30 cellular contexts compared by ENCODE assay signal in the genomic region with DNA sequence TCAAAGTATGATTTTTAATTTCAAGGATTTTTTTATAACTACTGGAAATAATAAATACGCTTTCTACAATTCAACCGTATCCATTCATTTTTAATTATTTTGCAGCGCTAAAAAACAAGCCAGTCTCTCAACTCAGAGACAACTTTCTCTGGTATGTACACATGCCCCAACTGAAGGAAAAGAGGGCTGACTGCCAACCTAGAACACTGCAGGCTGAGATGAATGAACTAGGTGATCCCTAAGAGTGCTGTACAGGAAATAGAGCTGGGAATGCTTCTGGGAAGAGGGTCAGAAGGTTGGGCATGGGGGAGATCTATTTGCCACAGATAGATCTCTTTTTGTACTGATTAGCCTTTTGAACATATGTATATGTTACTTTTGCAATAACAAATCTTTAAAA.
"Had no signal": no experiment of that assay in that cellular context is flagged by ENCODE, and none has a peak within 500 bp of the region (broad histone marks: within the 10 kb centered on the region; RNA-seq: fewer than 3 reads in every experiment).

No MANE protein-coding gene starts in this region.

- H3K4me3 ChIP-seq: gastrocnemius medialis, hepatocyte, lower lobe of right lung, mucosa of descending colon, pancreas, smooth muscle cell, suprapubic skin, vagina had no signal

- H3K4me1 Mint-ChIP-seq: memory B cell; mesothelial cell of epicardium; naive B cell; neural crest cell; stimulated activated naive CD8-positive, alpha-beta T cell treated with anti-CD3 and anti-CD28 coated beads, Interleukin-15, amount 100 ng/mL, for 72 hours had no signal

- H3K9me3 ChIP-seq: gastrocnemius medialis, mucosa of descending colon, neutrophil, pancreas, vagina had no signal

- DNase-seq: cortex of kidney; effector memory CD8-positive, alpha-beta T cell; gastrocnemius medialis; head of caudate nucleus; kidney glomerular epithelial cell; left colon; left ventricle myocardium superior; lower lobe of right lung; mucosa of descending colon; naive B cell; pancreas; retina; stimulated activated CD4-positive, alpha-beta T cell treated with anti-CD3 and anti-CD28 coated beads, Interleukin-12 subunit alpha, Interleukin-12 subunit beta, amount 100 ng/mL, for 4 hours; stimulated activated CD4-positive, alpha-beta T cell treated with anti-CD3 and anti-CD28 coated beads, Interleukin-1b, Interleukin-23, amount 100 ng/mL, for 48 hours; stimulated activated CD4-positive, alpha-beta T cell treated with anti-CD3 and anti-CD28 coated beads, Interleukin-4, amount 100 ng/mL, for 1 hour; stimulated activated CD8-positive, alpha-beta memory T cell treated with anti-CD3 and anti-CD28 coated beads, Interleukin-4, amount 100 ng/mL, for 48 hours; stimulated activated naive CD4-positive, alpha-beta T cell; stimulated activated naive CD8-positive, alpha-beta T cell treated with anti-CD3 and anti-CD28 coated beads, Interleukin-15, amount 100 ng/mL, for 72 hours; trophoblast cell had no signal

- H2AFZ ChIP-seq: hepatocyte had no signal

- H3K4me1 ChIP-seq: gastrocnemius medialis, lower lobe of right lung, pancreas, suprapubic skin, vagina had no signal

- H3K27ac Mint-ChIP-seq: effector memory CD8-positive, alpha-beta T cell; memory B cell; mesothelial cell of epicardium; naive B cell; natural killer cell treated with Interleukin-12 subunit alpha and Interleukin-12 subunit beta and Interleukin-15 and Interleukin-18, amount 100 ng/mL, for 72 hours; stimulated activated naive CD8-positive, alpha-beta T cell treated with anti-CD3 and anti-CD28 coated beads, Interleukin-15, amount 100 ng/mL, for 72 hours had no signal

- H3K79me2 ChIP-seq: hepatocyte had no signal

- H3K36me3 Mint-ChIP-seq: memory B cell, mesothelial cell of epicardium had no signal

- H3K27me3 ChIP-seq: gastrocnemius medialis, hepatocyte, neutrophil, pancreas, suprapubic skin, vagina had no signal

- H3K36me3 ChIP-seq: gastrocnemius medialis, lower lobe of right lung, neutrophil, pancreas, suprapubic skin, vagina had no signal

- H3K27me3 Mint-ChIP-seq: effector memory CD8-positive, alpha-beta T cell; memory B cell; naive B cell; natural killer cell treated with Interleukin-12 subunit alpha and Interleukin-12 subunit beta and Interleukin-15 and Interleukin-18, amount 100 ng/mL, for 72 hours; stimulated activated naive CD8-positive, alpha-beta T cell treated with anti-CD3 and anti-CD28 coated beads, Interleukin-15, amount 100 ng/mL, for 72 hours had no signal

- ATAC-seq: effector memory CD8-positive, alpha-beta T cell; gastrocnemius medialis; left colon; left ventricle myocardium superior; lower lobe of right lung; mucosa of descending colon; natural killer cell treated with Interleukin-12 subunit alpha and Interleukin-12 subunit beta and Interleukin-15 and Interleukin-18, amount 100 ng/mL, for 72 hours; pancreas; sciatic nerve; stimulated activated naive CD8-positive, alpha-beta T cell treated with anti-CD3 and anti-CD28 coated beads, Interleukin-15, amount 100 ng/mL, for 72 hours had no signal

- H3K4me3 Mint-ChIP-seq: effector memory CD8-positive, alpha-beta T cell; memory B cell; mesothelial cell of epicardium; naive B cell; natural killer cell treated with Interleukin-12 subunit alpha and Interleukin-12 subunit beta and Interleukin-15 and Interleukin-18, amount 100 ng/mL, for 72 hours; neural crest cell; stimulated activated naive CD8-positive, alpha-beta T cell treated with anti-CD3 and anti-CD28 coated beads, Interleukin-15, amount 100 ng/mL, for 72 hours had no signal

- FAIRE-seq: endometrium, pancreas had no signal

- H3K4me2 ChIP-seq: hepatocyte, smooth muscle cell had no signal

- H3K27ac ChIP-seq: gastrocnemius medialis, hepatocyte, lower lobe of right lung, neutrophil, pancreas, suprapubic skin, vagina had no signal
